ENCODE assay signal across 18 cellular contexts in genomic region chrX:17803449-17803848, GRCh38. TPM values are rescaled to one million over a fixed set of nuclear protein-coding genes. Genes with fewer than 3 reads are reported as not detected.
A peak's percentile ranks its signal among the peaks of the same experiment; 100 is the strongest.
DNase-seq lines count a peak whose midpoint lies in the region; ATAC-seq, FAIRE-seq and TF ChIP-seq lines count a peak whose summit lies in the region.
"Had no signal": no experiment of that assay in that cellular context is flagged by ENCODE, and none has a peak within 500 bp of the region (broad histone marks: within the 10 kb centered on the region; RNA-seq: fewer than 3 reads in every experiment).

No MANE protein-coding gene starts in this region.

- H2BK12ac ChIP-seq in H1 (ENCODE audit: low read depth, low read length), result no peak overlapping the region
- H2BK12ac ChIP-seq in mesenchymal stem cell (ENCODE audit: low read length in 2 of 2), result no peak overlapping the region

- TF ChIP-seq EP300 in H1 (IDR thresholded peaks at IDR 0.05; ENCODE audit: borderline replicate concordance in 1 of 2, low read depth in 2 of 2, low read length in 2 of 2), result no peak

- H4K91ac ChIP-seq in H1 (replicated peaks; ENCODE audit: insufficient read length, low read length) (no peak overlapping the region), mesenchymal stem cell (ENCODE audit: low read length) (no peak overlapping the region)

- peak; percentile 4 for DNase-seq in NCI-H748 (lab: John Stamatoyannopoulos, UW; ENCODE audit: unreplicated experiment)
- DNase-seq in NCI-H748 treated with DMSO at 0.1 percent for 48 hours (lab: John Stamatoyannopoulos, UW), result no peak
- DNase-seq in H1 (ENCODE audit: low read depth in 1 of 2, low spot score in 2 of 2), result no peak
- peak; percentile 84 for DNase-seq in kidney tubule cell (ENCODE audit: low spot score)
- no peak for DNase-seq in 8988T
- DNase-seq in naive thymus-derived CD4-positive, alpha-beta T cell, result no peak
- no peak for DNase-seq in mesenchymal stem cell
- no peak for DNase-seq in GM13976 (ENCODE audit: low spot score)
- DNase-seq: Calu3; CD4-positive, CD25-positive, alpha-beta regulatory T cell; DMS 273 treated with DMSO at 0.1 percent for 48 hours; IMR-90 had no signal

- TF ChIP-seq CTCF in H1 (IDR thresholded peaks at IDR 0.05; ENCODE audit: control extremely low read depth in 1 of 3, insufficient read depth in 1 of 3, low read depth in 1 of 3, low read length in 3 of 3), result no peak
- no peak for TF ChIP-seq CTCF in GM13976 (IDR thresholded peaks at IDR 0.05; ENCODE audit: borderline replicate concordance, control extremely low read depth, extremely low read depth, insufficient read depth, missing control alignments)

- no peaks in the 10 kb centered on the region for H3K36me3 Mint-ChIP-seq in naive thymus-derived CD4-positive, alpha-beta T cell
- H3K36me3 Mint-ChIP-seq: CD4-positive, CD25-positive, alpha-beta regulatory T cell had no signal

- H3K36me3 ChIP-seq in H1 (ENCODE audit: control insufficient read depth in 2 of 4, insufficient read depth in 4 of 4, low read length in 3 of 4) (no peaks in the 10 kb centered on the region), mesenchymal stem cell (ENCODE audit: control insufficient read depth in 1 of 2, insufficient read depth in 2 of 2, low read depth in 1 of 2, low read length in 2 of 2) (no peaks in the 10 kb centered on the region)
- H3K36me3 ChIP-seq in naive thymus-derived CD4-positive, alpha-beta T cell (ENCODE audit: control insufficient read depth in 2 of 3, insufficient read depth in 3 of 3, low read length in 3 of 3), result no peaks in the 10 kb centered on the region
- H3K36me3 ChIP-seq: BLaER1 treated with 17β-estradiol and CSF1 and Interleukin-3, amounts not matched to agents 10 nM and 100 nM had no signal

- H3K18ac ChIP-seq in H1 (ENCODE audit: extremely low read depth, low read length) (no peak overlapping the region), mesenchymal stem cell (ENCODE audit: low read depth in 1 of 2, low read length in 2 of 2) (no peak overlapping the region)

- no peaks in the 10 kb centered on the region for H3K27me3 ChIP-seq in H1 (replicated peaks in 1 of 4; ENCODE audit: control insufficient read depth in 3 of 4, extremely low read depth in 1 of 4, insufficient read depth in 3 of 4, low read length in 3 of 4)
- no peaks in the 10 kb centered on the region for H3K27me3 ChIP-seq in naive thymus-derived CD4-positive, alpha-beta T cell (ENCODE audit: control insufficient read depth in 2 of 2, insufficient read depth in 2 of 2, low read length in 2 of 2)
- H3K27me3 ChIP-seq in mesenchymal stem cell (ENCODE audit: control insufficient read depth in 1 of 2, insufficient read depth in 1 of 2, low read length in 2 of 2), result peaks cover 0 to 3% of the 10 kb centered on the region in 2 experiments

- no peak overlapping the region for H4K5ac ChIP-seq in H1 (ENCODE audit: insufficient read length, low read depth, low read length)

- no peak for FAIRE-seq in H1 (lab: Jason Lieb, UNC)
- FAIRE-seq: GM18507, H54 had no signal

- H3K23ac ChIP-seq in H1 (ENCODE audit: insufficient read length) (no peak overlapping the region), mesenchymal stem cell (ENCODE audit: low read length in 2 of 2) (no peak overlapping the region)

- H3K4me1 ChIP-seq in H1 (replicated peaks in 1 of 4; ENCODE audit: control insufficient read depth in 3 of 4, insufficient read depth in 4 of 4, low read length in 3 of 4) (no peaks in the 10 kb centered on the region), mesenchymal stem cell (ENCODE audit: control insufficient read depth, insufficient read depth, low read depth, low read length) (peaks cover 1% of the 10 kb centered on the region)
- no peaks in the 10 kb centered on the region for H3K4me1 ChIP-seq in naive thymus-derived CD4-positive, alpha-beta T cell (ENCODE audit: control insufficient read depth in 2 of 2, insufficient read depth in 2 of 2, low read length in 2 of 2)
- H3K4me1 ChIP-seq: BLaER1 treated with 17β-estradiol and CSF1 and Interleukin-3, amounts not matched to agents 10 nM and 100 nM had no signal

- H2BK120ac ChIP-seq in H1 (replicated peaks; ENCODE audit: low read depth, low read length) (no peak overlapping the region), mesenchymal stem cell (ENCODE audit: low read depth, low read length) (no peak overlapping the region)

- no peak for ATAC-seq in naive thymus-derived CD4-positive, alpha-beta T cell
- ATAC-seq: HCT116 had no signal

- no peaks in the 10 kb centered on the region for H3K27me3 Mint-ChIP-seq in naive thymus-derived CD4-positive, alpha-beta T cell
- H3K27me3 Mint-ChIP-seq: CD4-positive, CD25-positive, alpha-beta regulatory T cell had no signal

- CTCF ChIA-PET in H1 (lab: Charles Lee; ENCODE audit: partially characterized antibody), result interaction anchor here (3.3 kb wide), 1 partner anchor 9 kb away, joined by 15 read pairs; no protein-coding TSS in a partner anchor
- CTCF ChIA-PET in naive thymus-derived CD4-positive, alpha-beta T cell (lab: Charles Lee), result no interaction called here

- no peak for TF ChIP-seq POLR2A in H1 (IDR thresholded peaks at IDR 0.05; ENCODE audit: control extremely low read depth in 1 of 2, low read depth in 2 of 2, low read length in 2 of 2)

- peaks cover 0 to 2% (median 0%) of the 10 kb centered on the region in 11 donors for H3K9me3 Mint-ChIP-seq in naive thymus-derived CD4-positive, alpha-beta T cell

- POLR2A ChIA-PET in H1 (lab: Charles Lee; ENCODE audit: partially characterized antibody), result no interaction called here
- POLR2A ChIA-PET in naive thymus-derived CD4-positive, alpha-beta T cell (lab: Charles Lee), result no interaction called here

- intact Hi-C loops in naive thymus-derived CD4-positive, alpha-beta T cell (cut with micrococcal nuclease), result no loop called here

- H3K79me1 ChIP-seq in H1 (ENCODE audit: low read depth, low read length) (no peaks in the 10 kb centered on the region), mesenchymal stem cell (replicated peaks; ENCODE audit: low read length, poor library complexity, severe bottlenecking) (no peaks in the 10 kb centered on the region)

- TF ChIP-seq RAD21 in H1 (IDR thresholded peaks at IDR 0.05 in 1 of 2, conservative IDR thresholded peaks at IDR 0.05 in 1 of 2; ENCODE audit: low read depth in 2 of 2, low read length in 2 of 2), result no peak

- H2AK5ac ChIP-seq in H1 (ENCODE audit: low read depth, low read length) (no peak overlapping the region), mesenchymal stem cell (ENCODE audit: low read length, severe bottlenecking) (no peak overlapping the region)

- H4K20me1 ChIP-seq in H1 (replicated peaks in 1 of 2; ENCODE audit: control insufficient read depth in 1 of 2, insufficient read depth in 2 of 2, low read length in 2 of 2), result no peaks in the 10 kb centered on the region

- H3K27ac Mint-ChIP-seq in naive thymus-derived CD4-positive, alpha-beta T cell, result no peak overlapping the region
- H3K27ac Mint-ChIP-seq: CD4-positive, CD25-positive, alpha-beta regulatory T cell had no signal

- H3K4me3 ChIP-seq in H1 (ENCODE audit: extremely low read depth in 1 of 4, insufficient read depth in 2 of 4, low read depth in 3 of 4, low read length in 4 of 4) (no peak overlapping the region), mesenchymal stem cell (ENCODE audit: insufficient read depth in 1 of 2, low read depth in 1 of 2, low read length in 2 of 2) (no peak overlapping the region)
- no peak overlapping the region for H3K4me3 ChIP-seq in naive thymus-derived CD4-positive, alpha-beta T cell (ENCODE audit: low read length)
- H3K4me3 ChIP-seq: BLaER1 treated with 17β-estradiol and CSF1 and Interleukin-3, amounts not matched to agents 10 nM and 100 nM had no signal

- no peak overlapping the region for H3K56ac ChIP-seq in H1 (replicated peaks; ENCODE audit: insufficient read length, low read depth, low read length)

- H3K14ac ChIP-seq in H1 (ENCODE audit: insufficient read length), result no peak overlapping the region
- no peak overlapping the region for H3K14ac ChIP-seq in mesenchymal stem cell (ENCODE audit: low read length in 2 of 2)

- in situ Hi-C loops in GM13976 (cut with MboI; ENCODE audit: low sequenced_read_pairs, unreplicated experiment), result no loop called here

- H3K79me2 ChIP-seq in H1 (ENCODE audit: control insufficient read depth in 1 of 2, insufficient read depth in 2 of 2, low read length in 2 of 2), result no peaks in the 10 kb centered on the region

- no peak overlapping the region for H3K9ac ChIP-seq in H1 (replicated peaks in 1 of 4; ENCODE audit: extremely low read depth in 1 of 4, low read depth in 3 of 4, low read length in 3 of 4)
- H3K9ac ChIP-seq in mesenchymal stem cell (ENCODE audit: low read length), result no peak overlapping the region
- H3K9ac ChIP-seq: BLaER1 treated with 17β-estradiol and CSF1 and Interleukin-3, amounts not matched to agents 10 nM and 100 nM had no signal

- 86% methylated on average over 1 of the region's 4 CpGs; no CpG with 5 or more reads in 1 of the 2 experiments for WGBS in H1 (ENCODE audit: extremely low coverage in 1 of 2, insufficient coverage in 1 of 2, insufficient read length in 1 of 2, insufficient replicate concordance in 2 of 2, low coverage in 1 of 2, low lambda C conversion rate in 2 of 2, missing lambda C conversion rate in 1 of 2), 2 experiments
- 100% methylated on average over 1 of the region's 4 CpGs for WGBS in mesenchymal stem cell

- H4K8ac ChIP-seq in H1 (ENCODE audit: extremely low read depth, insufficient read depth, low read length), result peak overlapping the region; percentile 89; the same call in 1 of the 2 replicates
- no peak overlapping the region for H4K8ac ChIP-seq in mesenchymal stem cell (ENCODE audit: low read length)

- no peaks in the 10 kb centered on the region for H3K23me2 ChIP-seq in H1 (ENCODE audit: low read depth, low read length)

- H2BK5ac ChIP-seq in H1 (ENCODE audit: low read depth, low read length) (no peak overlapping the region), mesenchymal stem cell (ENCODE audit: low read depth, low read length, poor library complexity, severe bottlenecking) (no peak overlapping the region)

- H3K4me3 Mint-ChIP-seq in naive thymus-derived CD4-positive, alpha-beta T cell, result no peak overlapping the region
- H3K4me3 Mint-ChIP-seq: CD4-positive, CD25-positive, alpha-beta regulatory T cell had no signal

- no peak overlapping the region for H2BK20ac ChIP-seq in H1 (ENCODE audit: low read length)

- H3K4ac ChIP-seq in H1 (replicated peaks; ENCODE audit: insufficient read length, low read depth, low read length), result no peak overlapping the region
- H3K4ac ChIP-seq in mesenchymal stem cell (ENCODE audit: low read depth in 1 of 2, low read length in 2 of 2), result no peak overlapping the region

- H2AFZ ChIP-seq in H1 (ENCODE audit: low read length), result no peak overlapping the region
- H2AFZ ChIP-seq in mesenchymal stem cell (ENCODE audit: low read depth, low read length), result no peak overlapping the region

- H3K4me1 Mint-ChIP-seq in naive thymus-derived CD4-positive, alpha-beta T cell, result peaks cover 0 to 5% (median 0%) of the 10 kb centered on the region in 7 donors

- H3K4me2 ChIP-seq in H1 (ENCODE audit: insufficient read depth in 1 of 2, low read depth in 2 of 2, low read length in 2 of 2), result no peak overlapping the region
- no peak overlapping the region for H3K4me2 ChIP-seq in mesenchymal stem cell (ENCODE audit: low read length, poor library complexity, severe bottlenecking)
- H3K4me2 ChIP-seq: BLaER1 treated with 17β-estradiol and CSF1 and Interleukin-3, amounts not matched to agents 10 nM and 100 nM had no signal

- H3K27ac ChIP-seq in H1 (ENCODE audit: low read depth, low read length), result no peak overlapping the region
- no peak overlapping the region for H3K27ac ChIP-seq in naive thymus-derived CD4-positive, alpha-beta T cell (ENCODE audit: low read depth, low read length)
- H3K27ac ChIP-seq in mesenchymal stem cell (ENCODE audit: low read length, poor library complexity, severe bottlenecking), result no peak overlapping the region
- H3K27ac ChIP-seq: 22Rv1; BLaER1 treated with 17β-estradiol and CSF1 and Interleukin-3, amounts not matched to agents 10 nM and 100 nM had no signal

- H2BK15ac ChIP-seq in H1 (ENCODE audit: low read length) (no peak overlapping the region), mesenchymal stem cell (ENCODE audit: low read depth, poor library complexity, severe bottlenecking) (no peak overlapping the region)

- H3K9me3 ChIP-seq in H1 (ENCODE audit: insufficient read depth in 2 of 2, low read depth in 1 of 2, low read length in 1 of 2) (no peaks in the 10 kb centered on the region), mesenchymal stem cell (ENCODE audit: control insufficient read depth, low read length) (no peaks in the 10 kb centered on the region)
- H3K9me3 ChIP-seq in naive thymus-derived CD4-positive, alpha-beta T cell (ENCODE audit: control insufficient read depth in 2 of 3, low read length in 3 of 3), result no peaks in the 10 kb centered on the region

RNA-seq across cellular contexts. Expression of gene RAI2, which starts 57.6 kb away (rescaled TPM):
- total RNA-seq in H1 (2021; fragmentation: NEBNext Ultra II Directional; extraction: Animal tissue kit (Norgen Biotek cat#: 25700)), result 1.6 and 2.0 TPM in 2 replicates
- 0.60 and 0.96 TPM in 2 replicates for polyA plus RNA-seq in H1 (2011; rRNA removed)
- 0.57 TPM for polyA plus RNA-seq in H1 (2011; cell fraction: cytosol; rRNA removed)
- polyA plus RNA-seq in H1 (2011; cell fraction: nucleus; rRNA removed), result 0.71 TPM
- polyA plus RNA-seq in H1 (2012, experiment 1 of 2), result 1.1 to 1.4 TPM (median 1.3 TPM) in 4 replicates
- polyA plus RNA-seq in H1 (2012, experiment 2 of 2), result 0.98 TPM
- polyA plus RNA-seq in H1 (2013, experiment 1 of 2), result 0.93 TPM
- 1.0 TPM for polyA plus RNA-seq in H1 (2013, experiment 2 of 2)
- 0.37 and 0.38 TPM in 2 replicates for polyA minus RNA-seq in H1 (2011; rRNA and poly(A)+ RNA removed)
- polyA minus RNA-seq in H1 (2011; cell fraction: cytosol; rRNA and poly(A)+ RNA removed), result 0.51 TPM
- not detected for polyA minus RNA-seq in H1 (2011; cell fraction: nucleus; rRNA and poly(A)+ RNA removed)
- total RNA-seq in naive thymus-derived CD4-positive, alpha-beta T cell, result 1 to 10 TPM in 4 of 5 experiments, not detected in 1; 1.6 to 2.8 (median 2.2) TPM
- 1 to 10 TPM in 1 of 2 donors, under 1 TPM in 1; 0.96 to 1.4 TPM for polyA plus RNA-seq in naive thymus-derived CD4-positive, alpha-beta T cell
- 0.08 TPM for polyA plus RNA-seq in mesenchymal stem cell (2013, experiment 1 of 2)
- 0.10 TPM for polyA plus RNA-seq in mesenchymal stem cell (2013, experiment 2 of 2)
- total RNA-seq: HT-29, IMR-90 had no signal

Comparison
In these comparisons a context has a peak if more than half of its experiments do, and no peak if none do; other contexts are left out.
1. DNase-seq: peak in NCI-H748 (single experiment) and kidney tubule cell (single experiment); none in NCI-H748 treated with DMSO at 0.1 percent for 48 hours (single experiment), H1 (0 of 2), 8988T (single experiment), naive thymus-derived CD4-positive, alpha-beta T cell (0 of 9), mesenchymal stem cell (single experiment) and GM13976 (single experiment).